In the genomic region with DNA sequence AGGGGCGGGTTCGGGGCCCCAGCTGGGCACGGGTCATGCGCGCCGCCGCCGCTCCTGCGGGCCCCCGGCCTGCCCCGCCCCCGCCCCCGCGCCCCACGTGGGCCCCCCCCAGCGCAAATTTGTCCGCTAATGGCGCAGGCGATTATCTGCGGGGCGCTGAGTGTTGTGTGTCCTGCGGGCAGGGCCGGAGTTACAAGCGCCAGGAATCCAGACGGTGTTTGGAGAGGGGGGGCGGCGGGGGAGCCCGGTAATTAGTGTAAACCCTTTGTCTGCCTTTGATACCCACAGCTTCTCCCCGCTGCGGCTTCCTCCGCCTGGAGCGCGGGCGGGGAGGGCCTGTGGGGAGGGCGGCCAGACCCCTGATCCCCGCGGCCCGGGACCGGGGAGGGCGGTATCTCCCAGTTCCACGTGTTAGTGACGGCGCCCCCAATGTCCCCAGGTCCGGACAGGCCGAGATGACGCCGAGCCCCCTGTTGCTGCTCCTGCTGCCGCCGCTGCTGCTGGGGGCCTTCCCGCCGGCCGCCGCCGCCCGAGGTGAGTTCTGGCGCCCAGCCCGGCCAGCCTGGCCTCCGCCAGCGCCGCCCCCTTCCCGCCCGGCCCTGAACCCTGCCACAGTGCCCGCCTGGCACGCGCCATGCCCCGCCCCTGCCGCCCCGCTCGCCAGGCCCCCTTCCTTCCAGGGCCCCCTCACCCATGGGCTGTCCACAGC, we compare ENCODE assay signal across 8 cellular contexts. TPM values are rescaled to one million over a fixed set of nuclear protein-coding genes. Genes with fewer than 3 reads are reported as not detected.
DNase-seq lines count a peak whose midpoint lies in the region; ATAC-seq and TF ChIP-seq lines count a peak whose summit lies in the region.

No MANE protein-coding gene starts in this region.

- no peak for ATAC-seq in HG03342 (IDR thresholded peaks at IDR 0.05; ENCODE audit: unreplicated experiment)

- H3K9ac ChIP-seq in BLaER1 treated with 17β-estradiol and CSF1 and Interleukin-3, amounts not matched to agents 10 nM and 100 nM = peak overlapping the region; percentile 62 to 89 (median 77); a peak in 21 of 22 replicates

- peak overlapping the region; percentile 55 to 79 (median 70) for H3K4me3 ChIP-seq in BLaER1 treated with 17β-estradiol and CSF1 and Interleukin-3, amounts not matched to agents 10 nM and 100 nM
- H3K4me3 ChIP-seq in Jurkat, Clone E6-1 (ENCODE audit: low read length) = peak overlapping the region; percentile 48
- peak overlapping the region; percentile 53 for H3K4me3 ChIP-seq in fibroblast of pulmonary artery (replicated peaks; ENCODE audit: low read depth, low read length)

- no peak for DNase-seq in Jurkat, Clone E6-1 (ENCODE audit: low read depth, low spot score)
- peak; percentile 70 for DNase-seq in activated CD8-positive, alpha-beta memory T cell treated with anti-CD3 and anti-CD28 coated beads, Interleukin-2, amount 50 U/mL, for 48 hours
- no peak for DNase-seq in fibroblast of pulmonary artery (ENCODE audit: low read depth)
- peak; percentile 11 for DNase-seq in renal cortical epithelial cell (ENCODE audit: low read depth)
- no peak for DNase-seq in occipital lobe (lab: John Stamatoyannopoulos, UW)
- DNase-seq in NCI-H526 treated with DMSO at 0.1 percent for 48 hours (lab: John Stamatoyannopoulos, UW) = no peak

- peak overlapping the region; percentile 89 to 98 (median 95) for H3K4me2 ChIP-seq in BLaER1 treated with 17β-estradiol and CSF1 and Interleukin-3, amounts not matched to agents 10 nM and 100 nM

- TF ChIP-seq CTCF in fibroblast of pulmonary artery (IDR thresholded peaks at IDR 0.05; ENCODE audit: low read length, missing control alignments) = no peak

- no peaks in the 10 kb centered on the region for H3K9me3 ChIP-seq in BLaER1 treated with 17β-estradiol and CSF1 and Interleukin-3, amounts not matched to agents 10 nM and 100 nM (replicated peaks in 1 of 11)

- H3K36me3 ChIP-seq in BLaER1 treated with 17β-estradiol and CSF1 and Interleukin-3, amounts not matched to agents 10 nM and 100 nM = peaks cover 0 to 21% (median 11%) of the 10 kb centered on the region in 11 experiments; a peak in 10 of 22 replicates

- H3K27me3 ChIP-seq in BLaER1 treated with 17β-estradiol and CSF1 and Interleukin-3, amounts not matched to agents 10 nM and 100 nM = peaks cover 36 to 40% (median 37%) of the 10 kb centered on the region in 11 experiments

- H3K4me1 ChIP-seq in BLaER1 treated with 17β-estradiol and CSF1 and Interleukin-3, amounts not matched to agents 10 nM and 100 nM = peaks cover 68 to 73% (median 72%) of the 10 kb centered on the region in 10 experiments

- peak overlapping the region in 9 of 11 experiments; percentile 27 to 75 (median 69); a peak in 17 of 22 replicates for H3K27ac ChIP-seq in BLaER1 treated with 17β-estradiol and CSF1 and Interleukin-3, amounts not matched to agents 10 nM and 100 nM

- peaks cover 5 to 73% (median 63%) of the 10 kb centered on the region in 11 experiments; a peak in 20 of 22 replicates for H4K20me1 ChIP-seq in BLaER1 treated with 17β-estradiol and CSF1 and Interleukin-3, amounts not matched to agents 10 nM and 100 nM

RNA-seq across cellular contexts. Expression of a gene that starts 0.8 kb away (rescaled TPM):
- polyA plus RNA-seq in Jurkat, Clone E6-1 (2012; ENCODE audit: insufficient read depth, insufficient read length) = 12.2 TPM
- total RNA-seq in renal cortical epithelial cell (14.1 and 48.5 TPM in 2 replicates), occipital lobe (2.3 TPM)

RNA-seq across cellular contexts. Expression of a gene that starts 19.0 kb away (rescaled TPM):
- polyA plus RNA-seq in Jurkat, Clone E6-1 (2012; ENCODE audit: insufficient read depth, insufficient read length) = 2.1 TPM
- total RNA-seq in renal cortical epithelial cell = 1.4 and 3.1 TPM in 2 replicates
- 4.2 TPM for total RNA-seq in occipital lobe

RNA-seq across cellular contexts. Expression of a gene that starts 25.3 kb away (rescaled TPM):
- 3.7 TPM for polyA plus RNA-seq in Jurkat, Clone E6-1 (2012; ENCODE audit: insufficient read depth, insufficient read length)
- total RNA-seq in renal cortical epithelial cell (3.3 and 21.0 TPM in 2 replicates), occipital lobe (6.9 TPM)

RNA-seq across cellular contexts. Expression of a gene that starts 38.8 kb away (rescaled TPM):
- 12.8 TPM for polyA plus RNA-seq in Jurkat, Clone E6-1 (2012; ENCODE audit: insufficient read depth, insufficient read length)
- total RNA-seq in renal cortical epithelial cell (21.8 and 23.8 TPM in 2 replicates), occipital lobe (6.7 TPM)

Comparison
In these comparisons a context has a peak if more than half of its experiments do, and no peak if none do; other contexts are left out.
1. DNase-seq: peak in activated CD8-positive, alpha-beta memory T cell treated with anti-CD3 and anti-CD28 coated beads, Interleukin-2, amount 50 U/mL, for 48 hours (single experiment) and renal cortical epithelial cell (single experiment); none in Jurkat, Clone E6-1 (single experiment), fibroblast of pulmonary artery (single experiment), occipital lobe (single experiment) and NCI-H526 treated with DMSO at 0.1 percent for 48 hours (single experiment).
2. Peak in every context shown above with its lines, with median percentiles within 50 percentile points of each other: H3K4me3 ChIP-seq.